10 cellular contexts compared by ENCODE assay signal in genomic region chr4:48445704-48446103, GRCh38. TPM values are rescaled to one million over a fixed set of nuclear protein-coding genes. Genes with fewer than 3 reads are reported as not detected.
A peak's percentile ranks its signal among the peaks of the same experiment; 100 is the strongest.
DNase-seq lines count a peak whose midpoint lies in the region; ATAC-seq and TF ChIP-seq lines count a peak whose summit lies in the region.
"Had no signal": no experiment of that assay in that cellular context is flagged by ENCODE, and none has a peak within 500 bp of the region (broad histone marks: within the 10 kb centered on the region; RNA-seq: fewer than 3 reads in every experiment).

No MANE protein-coding gene starts in this region.

- POLR2A ChIA-PET in WTC11 (lab: Charles Lee), result no interaction called here

- CTCF ChIA-PET in WTC11 (lab: Charles Lee), result no interaction called here

- no peaks in the 10 kb centered on the region for H3K36me3 Mint-ChIP-seq in WTC11
- no peaks in the 10 kb centered on the region for H3K36me3 Mint-ChIP-seq in effector memory CD8-positive, alpha-beta T cell (ENCODE audit: insufficient read depth)
- H3K36me3 Mint-ChIP-seq: activated naive CD4-positive, alpha-beta T cell treated with anti-CD3 and anti-CD28 coated beads, Interleukin-2, amount 50 U/mL, for 24 hours had no signal

- ATAC-seq in WTC11 (no peak), left colon (peak; percentile 57), GM19395 (IDR thresholded peaks at IDR 0.05; ENCODE audit: unreplicated experiment) (no peak), GM21360 (IDR thresholded peaks at IDR 0.05; ENCODE audit: unreplicated experiment) (no peak)
- no peak for ATAC-seq in effector memory CD8-positive, alpha-beta T cell (replicated peaks)

- H3K4me3 ChIP-seq in AG09309 (ENCODE audit: control insufficient read depth, low read depth, low read length), result no peak overlapping the region

- no peak overlapping the region for H3K27ac Mint-ChIP-seq in WTC11
- H3K27ac Mint-ChIP-seq in effector memory CD8-positive, alpha-beta T cell, result no peak overlapping the region
- H3K27ac Mint-ChIP-seq: activated naive CD4-positive, alpha-beta T cell treated with anti-CD3 and anti-CD28 coated beads, Interleukin-2, amount 50 U/mL, for 24 hours had no signal

- no peaks in the 10 kb centered on the region for H3K27me3 Mint-ChIP-seq in WTC11 (ENCODE audit: low read depth)
- peaks cover 12 to 14% of the 10 kb centered on the region in 2 donors for H3K27me3 Mint-ChIP-seq in effector memory CD8-positive, alpha-beta T cell

- intact Hi-C loops in left colon (cut with DNase I, micrococcal nuclease), result no loop called here

- TF ChIP-seq CTCF in AG09309 (IDR thresholded peaks at IDR 0.05; ENCODE audit: control insufficient read depth, insufficient read depth, low read depth, low read length, missing control alignments) (peak; percentile 38), GM13977 (IDR thresholded peaks at IDR 0.05; ENCODE audit: extremely low read depth, insufficient read depth, missing control alignments) (peak; percentile 32), WTC11 (IDR thresholded peaks at IDR 0.05) (0 out of 2 replicates have a peak, but pooled peaks have one; percentile 14)

- H3K9me3 Mint-ChIP-seq in WTC11, result no peaks in the 10 kb centered on the region
- no peaks in the 10 kb centered on the region for H3K9me3 Mint-ChIP-seq in effector memory CD8-positive, alpha-beta T cell
- H3K9me3 Mint-ChIP-seq: activated naive CD4-positive, alpha-beta T cell treated with anti-CD3 and anti-CD28 coated beads, Interleukin-2, amount 50 U/mL, for 24 hours had no signal

- H3K4me3 Mint-ChIP-seq in WTC11, result no peak overlapping the region
- no peak overlapping the region for H3K4me3 Mint-ChIP-seq in effector memory CD8-positive, alpha-beta T cell
- H3K4me3 Mint-ChIP-seq: activated naive CD4-positive, alpha-beta T cell treated with anti-CD3 and anti-CD28 coated beads, Interleukin-2, amount 50 U/mL, for 24 hours had no signal

- no peaks in the 10 kb centered on the region; the same call in 1 of the 2 replicates for H3K4me1 Mint-ChIP-seq in WTC11
- no peaks in the 10 kb centered on the region for H3K4me1 Mint-ChIP-seq in effector memory CD8-positive, alpha-beta T cell (ENCODE audit: low read depth in 2 of 2)
- H3K4me1 Mint-ChIP-seq: activated naive CD4-positive, alpha-beta T cell treated with anti-CD3 and anti-CD28 coated beads, Interleukin-2, amount 50 U/mL, for 24 hours had no signal

- no peak for DNase-seq in AG09309 (ENCODE audit: low read depth)
- no peak for DNase-seq in GM13977 (ENCODE audit: low spot score)
- no peak for DNase-seq in WTC11 (ENCODE audit: low spot score)
- no peak for DNase-seq in left colon
- DNase-seq in effector memory CD8-positive, alpha-beta T cell, result no peak
- DNase-seq in midbrain (lab: John Stamatoyannopoulos, UW), result no peak

- in situ Hi-C loops in GM13977 (cut with MboI; ENCODE audit: low pct_unique_long_range_greater_than_20kb, low sequenced_read_pairs, unreplicated experiment), result no loop called here

TF ChIP-seq in WTC11, 78 proteins besides CTCF, POLR2A, EP300 and RAD21:
- no peak for TF ChIP-seq SP1 (CRISPR knock-in tag; conservative IDR thresholded peaks at IDR 0.05)
- no peak for TF ChIP-seq SOX15 (CRISPR knock-in tag; IDR thresholded peaks at IDR 0.05)
- TF ChIP-seq SMAD4 (CRISPR knock-in tag; IDR thresholded peaks at IDR 0.05), result no peak

RNA-seq across cellular contexts. Expression of gene SLC10A4, which starts 37.4 kb away (rescaled TPM):
- total RNA-seq in WTC11 (2021), result 2.1 to 3.0 TPM (median 2.6 TPM) in 3 replicates
- total RNA-seq in left colon, result under 1 TPM; 0.20 to 0.27 TPM

RNA-seq across cellular contexts. Expression of gene ZAR1, which starts 44.3 kb away (rescaled TPM):
- total RNA-seq in WTC11 (2021) (0.87 to 1.4 TPM (median 0.89 TPM) in 3 replicates), left colon (not detected)
- total RNA-seq: M059J had no signal
